Comparison of ENCODE assay signal across 8 cellular contexts in genomic region chr1:109619655-109620395, GRCh38.
DNase-seq lines count a peak whose midpoint lies in the region; ATAC-seq and TF ChIP-seq lines count a peak whose summit lies in the region.

Gene AMPD2, plus strand, starts transcription at chr1:109619837. Its CDS starts 1,339 bp downstream, at chr1:109621176.

- no peaks in the 10 kb centered on the region for H3K36me3 ChIP-seq in mucosa of rectum (ENCODE audit: control insufficient read depth in 2 of 2, insufficient read depth in 2 of 2, low read length in 2 of 2)

- H3K27me3 ChIP-seq in mucosa of rectum (ENCODE audit: control insufficient read depth in 2 of 2, insufficient read depth in 2 of 2, low read length in 2 of 2) = no peaks in the 10 kb centered on the region

- TF ChIP-seq CTCF in epithelial cell of esophagus (IDR thresholded peaks at IDR 0.05; ENCODE audit: insufficient read depth, low read depth, low read length, missing control alignments) = no peak

- peak within 1 kb of the TSS; percentile 86 for H3K4me3 ChIP-seq in epithelial cell of esophagus (ENCODE audit: low read length)
- H3K4me3 ChIP-seq in mucosa of rectum (ENCODE audit: low read length in 2 of 2) = peak within 1 kb of the TSS; percentile 82 to 94

- in situ Hi-C loops in GM18951 (cut with MboI; ENCODE audit: low sequenced_read_pairs, unreplicated experiment) = no loop called here

- H3K9ac ChIP-seq in mucosa of rectum (ENCODE audit: low read depth in 1 of 2, low read length in 2 of 2) = peak within 1 kb of the TSS; percentile 86 to 89

- no peaks in the 10 kb centered on the region for H3K9me3 ChIP-seq in mucosa of rectum (ENCODE audit: control insufficient read depth in 2 of 2, low read length in 2 of 2)

- ATAC-seq in HG03280 (IDR thresholded peaks at IDR 0.05; ENCODE audit: unreplicated experiment) = peak; percentile 60

- DNase-seq in AG20443 (ENCODE audit: low spot score) (peak; percentile 92), NOMO-1 treated with DMSO at 0.1 percent for 48 hours (lab: John Stamatoyannopoulos, UW; ENCODE audit: unreplicated experiment) (peak; percentile 75), epithelial cell of esophagus (ENCODE audit: low read depth) (peak; percentile 71)
- DNase-seq in activated CD8-positive, alpha-beta memory T cell treated with anti-CD3 and anti-CD28 coated beads, Interleukin-2, amount 50 U/mL, for 48 hours = peak; percentile 90
- peak; percentile 37 for DNase-seq in stimulated activated CD8-positive, alpha-beta memory T cell treated with anti-CD3 and anti-CD28 coated beads, Interleukin-7, amount 100 ng/mL, for 1 hour (ENCODE audit: low read depth in 2 of 2)

- H3K27ac ChIP-seq in mucosa of rectum (ENCODE audit: low read depth in 2 of 2, low read length in 2 of 2) = peak within 1 kb of the TSS; percentile 80 to 85

- peak; percentile 76 for TF ChIP-seq POLR2A in GM18951 (IDR thresholded peaks at IDR 0.05; ENCODE audit: extremely low read depth, insufficient read depth, insufficient read length)

- peaks cover 27 to 35% of the 10 kb centered on the region in 2 donors for H3K4me1 ChIP-seq in mucosa of rectum (ENCODE audit: control insufficient read depth in 2 of 2, insufficient read depth in 2 of 2, low read length in 2 of 2)

Comparison
In these comparisons a context has a peak if more than half of its experiments do, and no peak if none do; other contexts are left out.
1. Peak in every context shown above with its lines: DNase-seq, ATAC-seq, H3K4me3 ChIP-seq and H3K27ac ChIP-seq.
2. DNase-seq: peak in every context shown above with its lines; median percentile 92 in AG20443; 90 in activated CD8-positive, alpha-beta memory T cell treated with anti-CD3 and anti-CD28 coated beads, Interleukin-2, amount 50 U/mL, for 48 hours; 75 in NOMO-1 treated with DMSO at 0.1 percent for 48 hours; 71 in epithelial cell of esophagus; 37 in stimulated activated CD8-positive, alpha-beta memory T cell treated with anti-CD3 and anti-CD28 coated beads, Interleukin-7, amount 100 ng/mL, for 1 hour.